In genomic region chr9:15381491-15381890, GRCh38 we compare ENCODE assay signal across 11 cellular contexts.
"Had no signal": no experiment of that assay in that cellular context is flagged by ENCODE, and none has a peak within 500 bp of the region (broad histone marks: within the 10 kb centered on the region; RNA-seq: fewer than 3 reads in every experiment).

No MANE protein-coding gene starts in this region.

- H3K4me3 ChIP-seq: GM23248, GM23338, HAP-1 had no signal

- H3K4me2 ChIP-seq: GM23338 had no signal

- ATAC-seq: GM23338, HCT116 had no signal

- H3K36me3 ChIP-seq: HAP-1 had no signal

- H3K27ac ChIP-seq: GM23248 had no signal

- H3K9me3 ChIP-seq: HAP-1 had no signal

- DNase-seq: GM23248, GOT3, H7, H9, HCEC 1CT, HFFc6 had no signal

- FAIRE-seq: H1, H54 had no signal

- H3K4me1 ChIP-seq: HAP-1 had no signal

- H2AFZ ChIP-seq: GM23248, GM23338 had no signal

- H3K9ac ChIP-seq: GM23248 had no signal
